29 cellular contexts compared by ENCODE assay signal in the genomic region with DNA sequence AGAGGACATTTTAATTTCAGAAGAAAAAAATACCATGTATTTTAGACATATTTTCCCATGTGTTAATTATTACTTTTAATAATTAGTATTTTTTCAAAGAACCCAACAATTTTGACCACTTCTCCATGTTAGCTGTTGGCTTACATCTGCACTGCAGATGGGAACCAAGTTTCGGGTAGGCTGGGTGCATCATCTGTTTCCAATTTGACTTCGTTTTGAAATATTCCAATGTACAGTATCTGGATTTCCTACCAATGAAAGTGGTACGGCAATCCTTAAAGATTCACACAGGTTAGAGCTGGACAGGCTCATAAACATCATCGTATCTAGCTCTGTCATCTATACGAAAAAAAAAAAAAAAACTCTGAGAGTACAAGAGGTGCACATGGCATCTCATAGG.
"Had no signal": no experiment of that assay in that cellular context is flagged by ENCODE, and none has a peak within 500 bp of the region (broad histone marks: within the 10 kb centered on the region; RNA-seq: fewer than 3 reads in every experiment).

No MANE protein-coding gene starts in this region.

- H3K4me1 Mint-ChIP-seq: activated CD4-positive, alpha-beta memory T cell treated with anti-CD3 and anti-CD28 coated beads, Interleukin-2, amount 10 ng/mL, durations not matched to agents 7 days and 5 days; activated CD4-positive, alpha-beta T cell treated with anti-CD3 and anti-CD28 coated beads for 36 hours; activated CD4-positive, alpha-beta T cell treated with anti-CD3 and anti-CD28 coated beads, Interleukin-2, amount 10 ng/mL, durations not matched to agents 24 days and 14 days had no signal

- H3K27ac Mint-ChIP-seq: activated CD4-positive, alpha-beta memory T cell treated with anti-CD3 and anti-CD28 coated beads, Interleukin-2, amount 10 ng/mL, durations not matched to agents 7 days and 5 days; activated CD4-positive, alpha-beta T cell treated with anti-CD3 and anti-CD28 coated beads for 36 hours; activated CD4-positive, alpha-beta T cell treated with anti-CD3 and anti-CD28 coated beads, Interleukin-2, amount 10 ng/mL, durations not matched to agents 24 days and 14 days; activated naive CD8-positive, alpha-beta T cell; activated T-cell treated with anti-CD3 and anti-CD28 coated beads, Interleukin-2, amount 50 U/mL, for 24 hours; activated T-cell treated with anti-CD3 and anti-CD28 coated beads, Interleukin-2, amount 50 U/mL, for 72 hours; effector memory CD8-positive, alpha-beta T cell had no signal

- H3K9me3 ChIP-seq: adrenal gland, body of pancreas, esophagus squamous epithelium, gastrocnemius medialis, heart left ventricle had no signal

- H3K9me3 Mint-ChIP-seq: activated CD4-positive, alpha-beta T cell treated with anti-CD3 and anti-CD28 coated beads, Interleukin-2, amount 10 ng/mL, durations not matched to agents 24 days and 14 days; activated T-cell treated with anti-CD3 and anti-CD28 coated beads, Interleukin-2, amount 50 U/mL, for 24 hours; activated T-cell treated with anti-CD3 and anti-CD28 coated beads, Interleukin-2, amount 50 U/mL, for 72 hours; effector memory CD8-positive, alpha-beta T cell had no signal

- H3K27me3 Mint-ChIP-seq: activated CD4-positive, alpha-beta memory T cell treated with anti-CD3 and anti-CD28 coated beads, Interleukin-2, amount 10 ng/mL, durations not matched to agents 7 days and 5 days; activated CD4-positive, alpha-beta T cell treated with anti-CD3 and anti-CD28 coated beads for 36 hours; activated CD4-positive, alpha-beta T cell treated with anti-CD3 and anti-CD28 coated beads, Interleukin-2, amount 10 ng/mL, durations not matched to agents 24 days and 14 days; activated naive CD8-positive, alpha-beta T cell had no signal

- H3K36me3 Mint-ChIP-seq: activated naive CD8-positive, alpha-beta T cell had no signal

- ATAC-seq: activated CD4-positive, alpha-beta T cell treated with anti-CD3 and anti-CD28 coated beads for 36 hours; activated T-cell treated with anti-CD3 and anti-CD28 coated beads, Interleukin-2, amount 50 U/mL, for 72 hours; body of pancreas; effector memory CD8-positive, alpha-beta T cell; foreskin keratinocyte; gastrocnemius medialis; heart left ventricle had no signal

- H3K36me3 ChIP-seq: adrenal gland, esophagus squamous epithelium, gastrocnemius medialis, heart left ventricle had no signal

- H3K27ac ChIP-seq: adrenal gland, body of pancreas, epithelial cell of prostate, esophagus squamous epithelium, foreskin keratinocyte, gastrocnemius medialis, heart left ventricle had no signal

- H3K4me1 ChIP-seq: adrenal gland, body of pancreas, foreskin keratinocyte, gastrocnemius medialis, heart left ventricle had no signal

- H3K4me3 Mint-ChIP-seq: activated CD4-positive, alpha-beta memory T cell treated with anti-CD3 and anti-CD28 coated beads, Interleukin-2, amount 10 ng/mL, durations not matched to agents 7 days and 5 days; activated CD4-positive, alpha-beta T cell treated with anti-CD3 and anti-CD28 coated beads for 36 hours; activated CD4-positive, alpha-beta T cell treated with anti-CD3 and anti-CD28 coated beads, Interleukin-2, amount 10 ng/mL, durations not matched to agents 24 days and 14 days; activated naive CD8-positive, alpha-beta T cell; activated T-cell treated with anti-CD3 and anti-CD28 coated beads, Interleukin-2, amount 50 U/mL, for 24 hours; activated T-cell treated with anti-CD3 and anti-CD28 coated beads, Interleukin-2, amount 50 U/mL, for 72 hours; effector memory CD8-positive, alpha-beta T cell had no signal

- H3K27me3 ChIP-seq: adrenal gland, body of pancreas, esophagus squamous epithelium, foreskin keratinocyte, gastrocnemius medialis, heart left ventricle had no signal

- DNase-seq: activated CD4-positive, alpha-beta memory T cell treated with anti-CD3 and anti-CD28 coated beads, Interleukin-2, amount 10 ng/mL, durations not matched to agents 7 days and 5 days; activated CD4-positive, alpha-beta T cell treated with anti-CD3 and anti-CD28 coated beads for 36 hours; activated CD4-positive, alpha-beta T cell treated with anti-CD3 and anti-CD28 coated beads, Interleukin-2, amount 10 ng/mL, durations not matched to agents 24 days and 14 days; activated CD4-positive, CD25-positive, alpha-beta regulatory T cell; activated CD4-positive, CD25-positive, alpha-beta regulatory T cell treated with anti-CD3 and anti-CD28 coated beads, Interleukin-2, amount 50 U/mL, for 72 hours; activated CD8-positive, alpha-beta memory T cell treated with anti-CD3 and anti-CD28 coated beads, Interleukin-2, amount 50 U/mL, for 48 hours; activated gamma-delta T cell treated with Interleukin-2 at 50 U/mL for 16 hours; activated naive CD4-positive, alpha-beta T cell treated with anti-CD3 and anti-CD28 coated beads, Interleukin-2, amount 50 U/mL, for 16 hours; activated naive CD4-positive, alpha-beta T cell treated with Interleukin-2 at 50 U/mL for 16 hours; activated T-cell treated with anti-CD3 and anti-CD28 coated beads for 4 hours; activated T-cell treated with anti-CD3 and anti-CD28 coated beads, Interleukin-2, amount 50 U/mL, for 24 hours; activated T-cell treated with anti-CD3 and anti-CD28 coated beads, Interleukin-2, amount 50 U/mL, for 72 hours; adrenal gland; amygdala; aorta; body of pancreas; caudate nucleus; cortex of kidney; dermis blood vessel endothelial cell; effector CD4-positive, alpha-beta T cell; effector memory CD8-positive, alpha-beta T cell; esophagus squamous epithelium; foreskin keratinocyte; gastrocnemius medialis; glutamatergic neuron; heart left ventricle; T-helper 2 cell had no signal

- H3K4me3 ChIP-seq: adrenal gland, body of pancreas, esophagus squamous epithelium, gastrocnemius medialis, heart left ventricle had no signal
